Comparison of ENCODE assay signal across 1 cellular context in genomic region chr5:54254482-54255198, GRCh38.
TF ChIP-seq lines count a peak whose summit lies in the region.

No MANE protein-coding gene starts in this region.

TF ChIP-seq in IMR-90, 13 proteins besides CTCF, POLR2A, EP300 and RAD21:
- TF ChIP-seq CHD1 (IDR thresholded peaks at IDR 0.05; ENCODE audit: low read depth, low read length), result no peak
- TF ChIP-seq MAFK (IDR thresholded peaks at IDR 0.05; ENCODE audit: low read depth, low read length), result no peak
- TF ChIP-seq USF2 (IDR thresholded peaks at IDR 0.05; ENCODE audit: low read depth, low read length), result no peak
- TF ChIP-seq RFX5 (IDR thresholded peaks at IDR 0.05; ENCODE audit: low read depth, low read length), result no peak
- no peak for TF ChIP-seq BHLHE40 (IDR thresholded peaks at IDR 0.05; ENCODE audit: low read depth, low read length)
- TF ChIP-seq CEBPB (IDR thresholded peaks at IDR 0.05; ENCODE audit: low read depth, low read length), result no peak
- no peak for TF ChIP-seq MAZ (IDR thresholded peaks at IDR 0.05; ENCODE audit: borderline replicate concordance, low read depth, low read length)
- no peak for TF ChIP-seq ELK1 (IDR thresholded peaks at IDR 0.05; ENCODE audit: borderline replicate concordance, low read depth, low read length)
- TF ChIP-seq SMC3 (IDR thresholded peaks at IDR 0.05; ENCODE audit: low read depth, low read length), result no peak
- no peak for TF ChIP-seq MXI1 (IDR thresholded peaks at IDR 0.05; ENCODE audit: borderline replicate concordance, low read depth, low read length)
